In genomic region chr10:107728807-107729206, GRCh38 we compare ENCODE assay signal across 17 cellular contexts.
DNase-seq lines count a peak whose midpoint lies in the region; ATAC-seq and TF ChIP-seq lines count a peak whose summit lies in the region.
"Had no signal": no experiment of that assay in that cellular context is flagged by ENCODE, and none has a peak within 500 bp of the region (broad histone marks: within the 10 kb centered on the region; RNA-seq: fewer than 3 reads in every experiment).

No MANE protein-coding gene starts in this region.

- H3K9ac ChIP-seq in PC-3 (ENCODE audit: low read length) = no peak overlapping the region
- no peak overlapping the region for H3K9ac ChIP-seq in endodermal cell (ENCODE audit: extremely low read depth, low read length, poor library complexity, severe bottlenecking)
- H3K9ac ChIP-seq: KMS-11 had no signal

- ATAC-seq in GM18909 (IDR thresholded peaks at IDR 0.05; ENCODE audit: poor library complexity, unreplicated experiment) = peak; percentile 69
- peak; percentile 80 for ATAC-seq in HG03060 (IDR thresholded peaks at IDR 0.05; ENCODE audit: low read depth, unreplicated experiment)
- no peak for ATAC-seq in PC-3
- no peak for ATAC-seq in naive thymus-derived CD4-positive, alpha-beta T cell
- ATAC-seq: left lobe of liver had no signal

- no peak for TF ChIP-seq CTCF in PC-3 (conservative IDR thresholded peaks at IDR 0.05; ENCODE audit: low read depth, low read length)
- TF ChIP-seq CTCF in nephron (IDR thresholded peaks at IDR 0.05; ENCODE audit: unreplicated experiment in 3 of 3) = no peak
- TF ChIP-seq CTCF in endodermal cell (conservative IDR thresholded peaks at IDR 0.05) = no peak

- no peak overlapping the region for H3K4me3 ChIP-seq in PC-3 (ENCODE audit: low read length)
- H3K4me3 ChIP-seq in naive thymus-derived CD4-positive, alpha-beta T cell (ENCODE audit: low read length) = no peak overlapping the region
- H3K4me3 ChIP-seq in endodermal cell (ENCODE audit: low read length) = no peak overlapping the region
- H3K4me3 ChIP-seq: SJCRH30 had no signal

- H3K27me3 Mint-ChIP-seq in nephron (ENCODE audit: low read depth) (peaks cover 4% of the 10 kb centered on the region), endodermal cell (ENCODE audit: insufficient read depth) (no peaks in the 10 kb centered on the region)
- no peaks in the 10 kb centered on the region for H3K27me3 Mint-ChIP-seq in naive thymus-derived CD4-positive, alpha-beta T cell
- H3K27me3 Mint-ChIP-seq: progenitor cell of endocrine pancreas had no signal

- DNase-seq in PC-3 (peak; percentile 79), NCI-H345 (lab: John Stamatoyannopoulos, UW) (no peak), endodermal cell (no peak), SW 1271 (lab: John Stamatoyannopoulos, UW) (no peak)
- no peak for DNase-seq in naive thymus-derived CD4-positive, alpha-beta T cell
- DNase-seq: activated CD4-positive, alpha-beta T cell treated with anti-CD3 and anti-CD28 coated beads, Interleukin-2, amount 50 U/mL, for 4 hours; GOT3; hippocampal formation; NCI-H187 treated with DMSO at 0.1 percent for 48 hours; NCI-H774; SJCRH30 had no signal

- H3K4me1 Mint-ChIP-seq in nephron (peaks cover 13% of the 10 kb centered on the region), endodermal cell (peaks cover 8% of the 10 kb centered on the region)
- no peaks in the 10 kb centered on the region for H3K4me1 Mint-ChIP-seq in naive thymus-derived CD4-positive, alpha-beta T cell

- intact Hi-C loops in PC-3 (cut with micrococcal nuclease) = no loop called here
- intact Hi-C loops in naive thymus-derived CD4-positive, alpha-beta T cell (cut with micrococcal nuclease) = no loop called here

- no peaks in the 10 kb centered on the region for H3K36me3 Mint-ChIP-seq in nephron (ENCODE audit: low read depth)
- H3K36me3 Mint-ChIP-seq in naive thymus-derived CD4-positive, alpha-beta T cell = no peaks in the 10 kb centered on the region
- no peaks in the 10 kb centered on the region for H3K36me3 Mint-ChIP-seq in endodermal cell (ENCODE audit: low read depth)

- H3K4me2 ChIP-seq in PC-3 (ENCODE audit: low read length) = peak overlapping the region; percentile 48; the same call in 1 of the 2 replicates
- H3K4me2 ChIP-seq: KMS-11 had no signal

- no peaks in the 10 kb centered on the region for H3K79me2 ChIP-seq in PC-3 (ENCODE audit: low read length)

- H3K9me2 ChIP-seq in PC-3 (replicated peaks; ENCODE audit: low read length) = no peaks in the 10 kb centered on the region

- H3K4me1 ChIP-seq in PC-3 (ENCODE audit: insufficient read depth, low read length) (peaks cover 42% of the 10 kb centered on the region), endodermal cell (ENCODE audit: control insufficient read depth, insufficient read depth, low read length) (no peaks in the 10 kb centered on the region)
- no peaks in the 10 kb centered on the region for H3K4me1 ChIP-seq in naive thymus-derived CD4-positive, alpha-beta T cell (ENCODE audit: control insufficient read depth in 2 of 2, insufficient read depth in 2 of 2, low read length in 2 of 2)
- H3K4me1 ChIP-seq: SJCRH30 had no signal

- H3K27me3 ChIP-seq in PC-3 (ENCODE audit: low read length) (no peaks in the 10 kb centered on the region), endodermal cell (ENCODE audit: control insufficient read depth, insufficient read depth, low read length, poor library complexity, severe bottlenecking) (no peaks in the 10 kb centered on the region)
- no peaks in the 10 kb centered on the region for H3K27me3 ChIP-seq in naive thymus-derived CD4-positive, alpha-beta T cell (ENCODE audit: control insufficient read depth in 2 of 2, insufficient read depth in 2 of 2, low read length in 2 of 2)
- H3K27me3 ChIP-seq: SJCRH30 had no signal

- H3K4me3 Mint-ChIP-seq in nephron (no peak overlapping the region), endodermal cell (no peak overlapping the region)
- no peak overlapping the region for H3K4me3 Mint-ChIP-seq in naive thymus-derived CD4-positive, alpha-beta T cell

- no TSS peak for BruUV-seq in PC-3 (replicated peaks; lab: Mats Ljungman, UMichigan)

- no peaks in the 10 kb centered on the region for H3F3A ChIP-seq in PC-3 (ENCODE audit: low read length, unreplicated experiment)

- WGBS in endodermal cell (ENCODE audit: insufficient coverage in 1 of 2, insufficient read length in 1 of 2), 2 experiments = 92 to 93% methylated on average over 4 to 5 of the region's 5 CpGs

- POLR2A ChIA-PET in PC-3 (lab: Charles Lee; ENCODE audit: unreplicated experiment) = no interaction called here
- POLR2A ChIA-PET in naive thymus-derived CD4-positive, alpha-beta T cell (lab: Charles Lee) = no interaction called here

- H3K36me3 ChIP-seq in PC-3 (ENCODE audit: low read depth, low read length) = no peaks in the 10 kb centered on the region
- H3K36me3 ChIP-seq in naive thymus-derived CD4-positive, alpha-beta T cell (ENCODE audit: control insufficient read depth in 2 of 3, insufficient read depth in 3 of 3, low read length in 3 of 3) = no peaks in the 10 kb centered on the region
- H3K36me3 ChIP-seq in endodermal cell (ENCODE audit: control insufficient read depth, insufficient read depth, low read length) = no peaks in the 10 kb centered on the region
- H3K36me3 ChIP-seq: SJCRH30 had no signal

- CTCF ChIA-PET in PC-3 (lab: Charles Lee) = no interaction called here
- CTCF ChIA-PET in naive thymus-derived CD4-positive, alpha-beta T cell (lab: Charles Lee) = interaction anchor here (0.5 kb wide), 1 partner anchor 15 kb away, joined by 4 read pairs; no protein-coding TSS in a partner anchor

- H4K20me1 ChIP-seq in PC-3 (ENCODE audit: low read length) = no peaks in the 10 kb centered on the region

- H3K9me3 Mint-ChIP-seq in nephron (peaks cover 8% of the 10 kb centered on the region), endodermal cell (no peaks in the 10 kb centered on the region)
- peaks cover 3 to 38% (median 15%) of the 10 kb centered on the region in 11 donors for H3K9me3 Mint-ChIP-seq in naive thymus-derived CD4-positive, alpha-beta T cell

- H3K27ac Mint-ChIP-seq in nephron (peak overlapping the region; percentile 71 to 84 (median 77)), endodermal cell (no peak overlapping the region)
- no peak overlapping the region for H3K27ac Mint-ChIP-seq in naive thymus-derived CD4-positive, alpha-beta T cell
- H3K27ac Mint-ChIP-seq: progenitor cell of endocrine pancreas had no signal

- no peaks in the 10 kb centered on the region for H3K9me3 ChIP-seq in PC-3 (ENCODE audit: low read length)
- H3K9me3 ChIP-seq in naive thymus-derived CD4-positive, alpha-beta T cell (ENCODE audit: control insufficient read depth in 2 of 3, low read length in 3 of 3) = no peaks in the 10 kb centered on the region
- H3K9me3 ChIP-seq in endodermal cell (ENCODE audit: control insufficient read depth, low read length) = no peaks in the 10 kb centered on the region

- no peak overlapping the region for H2AFZ ChIP-seq in PC-3 (ENCODE audit: low read length)

- H3K27ac ChIP-seq in PC-3 (ENCODE audit: low read length) (peak overlapping the region; percentile 27; the same call in 1 of the 2 replicates), endodermal cell (ENCODE audit: low read depth, low read length) (no peak overlapping the region)
- H3K27ac ChIP-seq in naive thymus-derived CD4-positive, alpha-beta T cell (ENCODE audit: low read depth, low read length) = no peak overlapping the region
- H3K27ac ChIP-seq: KMS-11, SJCRH30 had no signal

Comparison
In these comparisons a context has a peak if more than half of its experiments do, and no peak if none do; other contexts are left out.
1. ATAC-seq: peak in GM18909 (single experiment) and HG03060 (single experiment); none in PC-3 (single experiment) and naive thymus-derived CD4-positive, alpha-beta T cell (single experiment).
2. H3K27ac Mint-ChIP-seq: peak in nephron (3 of 3); none in naive thymus-derived CD4-positive, alpha-beta T cell (0 of 9) and endodermal cell (single experiment).